Comparison of ENCODE assay signal across 15 cellular contexts in genomic region chr5:13664377-13664776, GRCh38.
DNase-seq lines count a peak whose midpoint lies in the region; FAIRE-seq and TF ChIP-seq lines count a peak whose summit lies in the region.
"Had no signal": no experiment of that assay in that cellular context is flagged by ENCODE, and none has a peak within 500 bp of the region (broad histone marks: within the 10 kb centered on the region; RNA-seq: fewer than 3 reads in every experiment).

No MANE protein-coding gene starts in this region.

- BruUV-seq in PC-9 (replicated peaks; lab: Mats Ljungman, UMichigan): no TSS peak

- FAIRE-seq in urothelium cell line (lab: Jason Lieb, UNC): peak; percentile 68

- H4K20me1 ChIP-seq in PC-9 (ENCODE audit: insufficient read depth): no peaks in the 10 kb centered on the region

- in situ Hi-C loops in SK-MEL-5 (cut with HindIII; ENCODE audit: low pct_unique_long_range_greater_than_20kb, low sequenced_read_pairs): no loop called here

- no peaks in the 10 kb centered on the region for H3K27me3 ChIP-seq in PC-9 (ENCODE audit: insufficient read depth, low read depth)
- H3K27me3 ChIP-seq: SJSA1, stomach had no signal

- H3K4me2 ChIP-seq in PC-9: no peak overlapping the region

- DNase-seq in H4 (ENCODE audit: low spot score): peak; percentile 74
- peak; percentile 17 for DNase-seq in SK-MEL-5 (ENCODE audit: low read depth, low spot score)
- peak; percentile 74 for DNase-seq in fibroblast of peridontal ligament (ENCODE audit: extremely low read depth)
- DNase-seq in urothelium cell line (ENCODE audit: low spot score): peak; percentile 41
- DNase-seq in medulla oblongata (ENCODE audit: extremely low spot score): no peak
- no peak for DNase-seq in PC-9
- DNase-seq in stimulated activated CD4-positive, alpha-beta T cell treated with anti-CD3 and anti-CD28 coated beads, Interleukin-4, amount 100 ng/mL, for 1 hour: no peak
- DNase-seq: cerebellar nuclear complex; DMS79 treated with DMSO at 0.1 percent for 48 hours; hippocampal formation; lower lobe of right lung; NCI-H526; stimulated activated CD4-positive, alpha-beta T cell treated with anti-CD3 and anti-CD28 coated beads, Interleukin-2, amount 100 ng/mL, for 48 hours; stomach had no signal

- H3K79me2 ChIP-seq in PC-9 (ENCODE audit: low read depth): no peaks in the 10 kb centered on the region

- POLR2A ChIA-PET in PC-9 (lab: Charles Lee; ENCODE audit: unreplicated experiment): no interaction called here

- no peaks in the 10 kb centered on the region for H3F3A ChIP-seq in PC-9 (ENCODE audit: insufficient read depth, low read depth)

- no peak overlapping the region for H3K4me3 ChIP-seq in PC-9
- H3K4me3 ChIP-seq: lower lobe of right lung, SJSA1, stomach had no signal

- no peak overlapping the region for H3K27ac ChIP-seq in PC-9
- H3K27ac ChIP-seq: lower lobe of right lung, SJSA1, stomach had no signal

- no peaks in the 10 kb centered on the region for H3K9me2 ChIP-seq in PC-9 (ENCODE audit: insufficient read depth)

- H3K4me1 ChIP-seq in PC-9 (replicated peaks; ENCODE audit: insufficient read depth): no peaks in the 10 kb centered on the region
- H3K4me1 ChIP-seq: lower lobe of right lung, SJSA1, stomach had no signal

- H3K36me3 ChIP-seq in PC-9 (ENCODE audit: low read depth): no peaks in the 10 kb centered on the region
- H3K36me3 ChIP-seq: lower lobe of right lung, SJSA1, stomach had no signal

- intact Hi-C loops in PC-9 (cut with micrococcal nuclease; ENCODE audit: unreplicated experiment): no loop called here

- CTCF ChIA-PET in PC-9 (lab: Charles Lee): no interaction called here

- H3K9me3 ChIP-seq in PC-9 (ENCODE audit: insufficient read depth, low read depth): no peaks in the 10 kb centered on the region; the same call in 1 of the 2 replicates
- H3K9me3 ChIP-seq: lower lobe of right lung, SJSA1, stomach had no signal

- TF ChIP-seq CTCF in PC-9 (conservative IDR thresholded peaks at IDR 0.05): no peak

- no peak overlapping the region for H2AFZ ChIP-seq in PC-9

Comparison
In these comparisons a context has a peak if more than half of its experiments do, and no peak if none do; other contexts are left out.
1. DNase-seq: peak in H4 (single experiment), SK-MEL-5 (single experiment), fibroblast of peridontal ligament (single experiment) and urothelium cell line (single experiment); none in medulla oblongata (single experiment), PC-9 (0 of 2) and stimulated activated CD4-positive, alpha-beta T cell treated with anti-CD3 and anti-CD28 coated beads, Interleukin-4, amount 100 ng/mL, for 1 hour (single experiment).